Comparison of ENCODE assay signal across 26 cellular contexts in the genomic region with DNA sequence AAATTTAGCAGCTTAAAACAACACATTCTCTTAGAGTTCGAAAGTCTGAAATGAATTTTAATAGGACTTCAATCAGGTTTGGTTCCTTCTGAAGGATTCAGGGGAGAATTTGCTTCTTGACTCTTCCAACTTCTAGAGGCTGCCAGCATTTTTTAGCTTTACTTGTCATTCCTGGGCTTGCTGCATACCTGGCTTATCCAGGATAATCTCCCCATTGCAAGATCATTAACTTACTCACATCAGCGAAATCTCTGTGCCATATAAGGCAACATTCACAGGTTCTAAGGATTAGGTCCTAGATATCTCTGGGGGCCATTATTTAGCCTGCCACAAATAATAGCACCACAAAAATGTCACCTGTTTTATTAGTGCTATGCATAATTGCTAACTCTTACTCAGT.
"Had no signal": no experiment of that assay in that cellular context is flagged by ENCODE, and none has a peak within 500 bp of the region (broad histone marks: within the 10 kb centered on the region; RNA-seq: fewer than 3 reads in every experiment).

No MANE protein-coding gene starts in this region.

- H3K4me1 ChIP-seq: prostate gland, sigmoid colon, spleen, testis, upper lobe of left lung had no signal

- H3K9me3 Mint-ChIP-seq: dendritic cell treated with granulocyte-macrophage colony-stimulating factor and Interleukin-4, amounts not matched to agents 40 ng/mL and 50 ng/mL, for 4 days; memory B cell; stimulated activated memory B cell treated with anti-CD40 and anti-IgM and Interleukin-4, amounts not matched to agents 10 μg/mL and 1 μg/mL and 100 μg/mL, for 72 hours had no signal

- H3K36me3 ChIP-seq: neural progenitor cell, prostate gland, sigmoid colon, spleen, tibial artery, upper lobe of left lung had no signal

- H3K9ac ChIP-seq: neural progenitor cell had no signal

- FAIRE-seq: colon, endothelial cell of umbilical vein, frontal cortex, kidney, urothelium cell line had no signal

- H3K4me3 ChIP-seq: lung, neural progenitor cell, prostate gland, sigmoid colon, spleen, testis, tibial artery, upper lobe of left lung had no signal

- H3K27me3 Mint-ChIP-seq: dendritic cell treated with granulocyte-macrophage colony-stimulating factor and Interleukin-4, amounts not matched to agents 40 ng/mL and 50 ng/mL, for 4 days; memory B cell; stimulated activated memory B cell treated with anti-CD40 and anti-IgM and Interleukin-4, amounts not matched to agents 10 μg/mL and 1 μg/mL and 100 μg/mL, for 72 hours had no signal

- H3K36me3 Mint-ChIP-seq: memory B cell; naive thymus-derived CD4-positive, alpha-beta T cell; neural progenitor cell; stimulated activated memory B cell treated with anti-CD40 and anti-IgM and Interleukin-4, amounts not matched to agents 10 μg/mL and 1 μg/mL and 100 μg/mL, for 72 hours had no signal

- ATAC-seq: left lobe of liver; naive thymus-derived CD4-positive, alpha-beta T cell; right cardiac atrium; stimulated activated memory B cell treated with anti-CD40 and anti-IgM and Interleukin-4, amounts not matched to agents 10 μg/mL and 1 μg/mL and 100 μg/mL, for 72 hours; stimulated activated naive CD8-positive, alpha-beta T cell treated with anti-CD3 and anti-CD28 coated beads, Interleukin-15, Interleukin-2, amounts not matched to agents 100 U/mL and 50 U/mL, for 24 hours had no signal

- H3K4me3 Mint-ChIP-seq: dendritic cell treated with granulocyte-macrophage colony-stimulating factor and Interleukin-4, amounts not matched to agents 40 ng/mL and 50 ng/mL, for 4 days; memory B cell; naive thymus-derived CD4-positive, alpha-beta T cell; nephron; neural progenitor cell; stimulated activated memory B cell treated with anti-CD40 and anti-IgM and Interleukin-4, amounts not matched to agents 10 μg/mL and 1 μg/mL and 100 μg/mL, for 72 hours had no signal

- DNase-seq: cerebellar nuclear complex; effector CD8-positive, alpha-beta T cell; kidney; midbrain; naive thymus-derived CD4-positive, alpha-beta T cell; right cardiac atrium; sigmoid colon; spleen; stimulated activated CD4-positive, alpha-beta T cell treated with anti-CD3 and anti-CD28 coated beads, Interleukin-4, amount 100 ng/mL, for 4 hours; stimulated activated naive CD8-positive, alpha-beta T cell treated with anti-CD3 and anti-CD28 coated beads, Interleukin-15, Interleukin-2, amounts not matched to agents 100 U/mL and 50 U/mL, for 24 hours; substantia nigra; testis; tibial artery; upper lobe of left lung had no signal

- H3K9me3 ChIP-seq: prostate gland, testis had no signal

- H2AFZ ChIP-seq: neural progenitor cell had no signal

- H3K4me1 Mint-ChIP-seq: memory B cell; naive thymus-derived CD4-positive, alpha-beta T cell; nephron; stimulated activated memory B cell treated with anti-CD40 and anti-IgM and Interleukin-4, amounts not matched to agents 10 μg/mL and 1 μg/mL and 100 μg/mL, for 72 hours had no signal

- H3K4me2 ChIP-seq: neural progenitor cell had no signal

- H3K27ac ChIP-seq: neural progenitor cell, prostate gland, sigmoid colon, spleen, testis, tibial artery, upper lobe of left lung had no signal

- H3K27ac Mint-ChIP-seq: dendritic cell treated with granulocyte-macrophage colony-stimulating factor and Interleukin-4, amounts not matched to agents 40 ng/mL and 50 ng/mL, for 4 days; memory B cell; naive thymus-derived CD4-positive, alpha-beta T cell; nephron; neural progenitor cell; stimulated activated memory B cell treated with anti-CD40 and anti-IgM and Interleukin-4, amounts not matched to agents 10 μg/mL and 1 μg/mL and 100 μg/mL, for 72 hours had no signal

- H3K27me3 ChIP-seq: neural progenitor cell, sigmoid colon, spleen, testis, tibial artery, upper lobe of left lung had no signal
